25 cellular contexts compared by ENCODE assay signal in the genomic region with DNA sequence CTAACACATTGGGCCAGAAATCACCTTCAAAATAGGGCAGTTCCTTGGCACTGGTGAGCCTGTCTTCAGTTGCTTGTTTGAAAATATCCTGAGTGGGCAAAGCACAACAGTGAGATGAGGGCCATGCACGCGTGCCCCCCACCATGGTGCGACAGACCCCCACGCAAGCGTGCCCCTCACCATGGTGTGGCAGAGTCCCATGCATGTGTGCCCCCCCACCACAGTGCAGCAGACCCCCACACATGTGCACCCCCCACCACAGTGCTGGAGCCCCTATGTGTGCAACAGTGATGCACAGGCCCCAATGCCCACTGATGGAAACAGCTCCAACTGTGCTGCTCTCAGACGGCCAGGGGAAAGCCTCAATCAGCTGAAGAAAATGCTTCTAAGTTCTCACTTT. TPM values are rescaled to one million over a fixed set of nuclear protein-coding genes. Genes with fewer than 3 reads are reported as not detected.
DNase-seq lines count a peak whose midpoint lies in the region; ATAC-seq and TF ChIP-seq lines count a peak whose summit lies in the region.
"Had no signal": no experiment of that assay in that cellular context is flagged by ENCODE, and none has a peak within 500 bp of the region (broad histone marks: within the 10 kb centered on the region; RNA-seq: fewer than 3 reads in every experiment).

No MANE protein-coding gene starts in this region.

- no peaks in the 10 kb centered on the region for H3K9me3 ChIP-seq in colonic mucosa
- H3K9me3 ChIP-seq: HAP-1 had no signal

- DNase-seq in activated naive CD4-positive, alpha-beta T cell treated with anti-CD3 and anti-CD28 coated beads for 36 hours = no peak
- DNase-seq in activated naive CD4-positive, alpha-beta T cell treated with anti-CD3 and anti-CD28 coated beads, Interleukin-2, amount 10 ng/mL, durations not matched to agents 7 days and 5 days = no peak
- DNase-seq in WTC11 (ENCODE audit: low spot score) = no peak
- DNase-seq in memory B cell (ENCODE audit: low spot score in 2 of 2) = no peak
- no peak for DNase-seq in stimulated activated effector memory CD8-positive, alpha-beta T cell treated with anti-CD3 and anti-CD28 coated beads, Interleukin-12 subunit alpha, Interleukin-12 subunit beta, amount 100 ng/mL, for 72 hours (ENCODE audit: low spot score in 2 of 2)
- DNase-seq in DMS53 (lab: John Stamatoyannopoulos, UW) = no peak
- DNase-seq in colonic mucosa = no peak
- DNase-seq: C1 segment of cervical spinal cord; CD8-positive, alpha-beta memory T cell; DMS79; KBM-7; NCI-H1092; NCI-H146; NCI-H2081; NCI-H2171; NCI-H345; NCI-H524 treated with DMSO at 0.1 percent for 48 hours; NCI-H82; OCI-M1; SHP77 had no signal

- ATAC-seq in WTC11 (no peak), memory B cell (ENCODE audit: low read depth) (no peak), HG02678 (IDR thresholded peaks at IDR 0.05; ENCODE audit: unreplicated experiment) (no peak)
- no peak for ATAC-seq in stimulated activated effector memory CD8-positive, alpha-beta T cell treated with anti-CD3 and anti-CD28 coated beads, Interleukin-12 subunit alpha, Interleukin-12 subunit beta, amount 100 ng/mL, for 72 hours

- H3K9ac ChIP-seq in colonic mucosa (ENCODE audit: low read depth in 2 of 2, low read length in 2 of 2) = no peak overlapping the region

- POLR2A ChIA-PET in WTC11 (lab: Charles Lee) = no interaction called here

- H3K27me3 Mint-ChIP-seq in activated naive CD4-positive, alpha-beta T cell treated with anti-CD3 and anti-CD28 coated beads for 36 hours (ENCODE audit: low read depth) = no peaks in the 10 kb centered on the region
- no peaks in the 10 kb centered on the region for H3K27me3 Mint-ChIP-seq in activated naive CD4-positive, alpha-beta T cell treated with anti-CD3 and anti-CD28 coated beads, Interleukin-2, amount 10 ng/mL, durations not matched to agents 7 days and 5 days
- H3K27me3 Mint-ChIP-seq in WTC11 (ENCODE audit: low read depth) (no peaks in the 10 kb centered on the region; the same call in 1 of the 2 replicates), memory B cell (no peaks in the 10 kb centered on the region)

- TF ChIP-seq CTCF in WTC11 (IDR thresholded peaks at IDR 0.05) (no peak), colonic mucosa (IDR thresholded peaks at IDR 0.05) (no peak)

- peaks cover 21% of the 10 kb centered on the region for H3K36me3 ChIP-seq in colonic mucosa

- H3K36me3 Mint-ChIP-seq in activated naive CD4-positive, alpha-beta T cell treated with anti-CD3 and anti-CD28 coated beads for 36 hours (ENCODE audit: low read depth) = peaks cover 32% of the 10 kb centered on the region
- peaks cover 58% of the 10 kb centered on the region for H3K36me3 Mint-ChIP-seq in activated naive CD4-positive, alpha-beta T cell treated with anti-CD3 and anti-CD28 coated beads, Interleukin-2, amount 10 ng/mL, durations not matched to agents 7 days and 5 days
- H3K36me3 Mint-ChIP-seq in WTC11 = peaks cover 91% of the 10 kb centered on the region
- H3K36me3 Mint-ChIP-seq in memory B cell = peaks cover 54% of the 10 kb centered on the region
- H3K36me3 Mint-ChIP-seq in stimulated activated effector memory CD8-positive, alpha-beta T cell treated with anti-CD3 and anti-CD28 coated beads, Interleukin-12 subunit alpha, Interleukin-12 subunit beta, amount 100 ng/mL, for 72 hours = peaks cover 99% of the 10 kb centered on the region

- H3K4me1 ChIP-seq in colonic mucosa = no peaks in the 10 kb centered on the region
- H3K4me1 ChIP-seq: HAP-1 had no signal

- no peaks in the 10 kb centered on the region for H3K27me3 ChIP-seq in colonic mucosa

- no peak overlapping the region for H3K27ac ChIP-seq in colonic mucosa
- H3K27ac ChIP-seq: 22Rv1, HL-60, SK-N-MC had no signal

- no peak overlapping the region for H3K4me3 ChIP-seq in colonic mucosa
- H3K4me3 ChIP-seq: HAP-1, SK-N-MC had no signal

- peak overlapping the region; percentile 50 for H3K27ac Mint-ChIP-seq in activated naive CD4-positive, alpha-beta T cell treated with anti-CD3 and anti-CD28 coated beads for 36 hours
- no peak overlapping the region for H3K27ac Mint-ChIP-seq in activated naive CD4-positive, alpha-beta T cell treated with anti-CD3 and anti-CD28 coated beads, Interleukin-2, amount 10 ng/mL, durations not matched to agents 7 days and 5 days
- H3K27ac Mint-ChIP-seq in WTC11 (0 out of 2 replicates have a peak overlapping the region, but pooled peaks have one; percentile 74), memory B cell (peak overlapping the region; percentile 64)
- H3K27ac Mint-ChIP-seq in stimulated activated effector memory CD8-positive, alpha-beta T cell treated with anti-CD3 and anti-CD28 coated beads, Interleukin-12 subunit alpha, Interleukin-12 subunit beta, amount 100 ng/mL, for 72 hours = peak overlapping the region; percentile 83

- CTCF ChIA-PET in activated naive CD4-positive, alpha-beta T cell treated with anti-CD3 and anti-CD28 coated beads for 36 hours (lab: Charles Lee) = interaction anchor here (0.5 kb wide), 1 partner anchor 30 kb away, joined by 3 read pairs; no protein-coding TSS in a partner anchor
- CTCF ChIA-PET in activated naive CD4-positive, alpha-beta T cell treated with anti-CD3 and anti-CD28 coated beads, Interleukin-2, amount 10 ng/mL, durations not matched to agents 7 days and 5 days (lab: Charles Lee) = no interaction called here
- CTCF ChIA-PET in WTC11 (lab: Charles Lee) = no interaction called here

- H3K9me3 Mint-ChIP-seq in activated naive CD4-positive, alpha-beta T cell treated with anti-CD3 and anti-CD28 coated beads for 36 hours = no peaks in the 10 kb centered on the region
- no peaks in the 10 kb centered on the region for H3K9me3 Mint-ChIP-seq in activated naive CD4-positive, alpha-beta T cell treated with anti-CD3 and anti-CD28 coated beads, Interleukin-2, amount 10 ng/mL, durations not matched to agents 7 days and 5 days
- H3K9me3 Mint-ChIP-seq in WTC11 (peaks cover 5% of the 10 kb centered on the region), memory B cell (no peaks in the 10 kb centered on the region)
- H3K9me3 Mint-ChIP-seq in stimulated activated effector memory CD8-positive, alpha-beta T cell treated with anti-CD3 and anti-CD28 coated beads, Interleukin-12 subunit alpha, Interleukin-12 subunit beta, amount 100 ng/mL, for 72 hours = no peaks in the 10 kb centered on the region
- H3K9me3 Mint-ChIP-seq: CD8-positive, alpha-beta memory T cell had no signal

- H3K4me3 Mint-ChIP-seq in activated naive CD4-positive, alpha-beta T cell treated with anti-CD3 and anti-CD28 coated beads for 36 hours = no peak overlapping the region
- H3K4me3 Mint-ChIP-seq in activated naive CD4-positive, alpha-beta T cell treated with anti-CD3 and anti-CD28 coated beads, Interleukin-2, amount 10 ng/mL, durations not matched to agents 7 days and 5 days = no peak overlapping the region
- H3K4me3 Mint-ChIP-seq in WTC11 = no peak overlapping the region
- H3K4me3 Mint-ChIP-seq in memory B cell = no peak overlapping the region
- no peak overlapping the region for H3K4me3 Mint-ChIP-seq in stimulated activated effector memory CD8-positive, alpha-beta T cell treated with anti-CD3 and anti-CD28 coated beads, Interleukin-12 subunit alpha, Interleukin-12 subunit beta, amount 100 ng/mL, for 72 hours
- H3K4me3 Mint-ChIP-seq: CD8-positive, alpha-beta memory T cell had no signal

- no peaks in the 10 kb centered on the region for H3K4me1 Mint-ChIP-seq in activated naive CD4-positive, alpha-beta T cell treated with anti-CD3 and anti-CD28 coated beads for 36 hours (ENCODE audit: low read depth)
- no peaks in the 10 kb centered on the region for H3K4me1 Mint-ChIP-seq in activated naive CD4-positive, alpha-beta T cell treated with anti-CD3 and anti-CD28 coated beads, Interleukin-2, amount 10 ng/mL, durations not matched to agents 7 days and 5 days
- H3K4me1 Mint-ChIP-seq in WTC11 (peaks cover 2% of the 10 kb centered on the region; the same call in 1 of the 2 replicates), memory B cell (peaks cover 8% of the 10 kb centered on the region)
- H3K4me1 Mint-ChIP-seq in stimulated activated effector memory CD8-positive, alpha-beta T cell treated with anti-CD3 and anti-CD28 coated beads, Interleukin-12 subunit alpha, Interleukin-12 subunit beta, amount 100 ng/mL, for 72 hours = peaks cover 20% of the 10 kb centered on the region

- intact Hi-C loops in activated naive CD4-positive, alpha-beta T cell treated with anti-CD3 and anti-CD28 coated beads for 36 hours (cut with micrococcal nuclease) = no loop called here
- intact Hi-C loops in colonic mucosa (cut with DNase I) = no loop called here

TF ChIP-seq in WTC11, 78 proteins besides CTCF, POLR2A, EP300 and RAD21 (continues in another document):
- TF ChIP-seq ZNF138 (CRISPR knock-in tag; conservative IDR thresholded peaks at IDR 0.05) (no peak), ZNF512 (CRISPR knock-in tag; IDR thresholded peaks at IDR 0.05; ENCODE audit: borderline replicate concordance) (no peak), ZNF423 (CRISPR knock-in tag; IDR thresholded peaks at IDR 0.05) (no peak), SMAD3 (CRISPR knock-in tag; IDR thresholded peaks at IDR 0.05; ENCODE audit: borderline replicate concordance) (no peak), IRF2 (CRISPR knock-in tag; IDR thresholded peaks at IDR 0.05; ENCODE audit: borderline replicate concordance, low read depth) (no peak), ZBTB43 (CRISPR knock-in tag; IDR thresholded peaks at IDR 0.05) (no peak)

RNA-seq across cellular contexts. Expression of gene TRAP1, which starts 18.8 kb away (rescaled TPM):
- total RNA-seq in activated naive CD4-positive, alpha-beta T cell treated with anti-CD3 and anti-CD28 coated beads for 36 hours = 100 to 1,000 TPM; 384 to 396 TPM
- total RNA-seq in WTC11 (2021) (275 to 290 TPM (median 285 TPM) in 3 replicates), colonic mucosa (100 to 1,000 TPM in 1 of 2 donors, 10 to 100 TPM in 1; 75.0 to 165 TPM)
